In the genomic region with DNA sequence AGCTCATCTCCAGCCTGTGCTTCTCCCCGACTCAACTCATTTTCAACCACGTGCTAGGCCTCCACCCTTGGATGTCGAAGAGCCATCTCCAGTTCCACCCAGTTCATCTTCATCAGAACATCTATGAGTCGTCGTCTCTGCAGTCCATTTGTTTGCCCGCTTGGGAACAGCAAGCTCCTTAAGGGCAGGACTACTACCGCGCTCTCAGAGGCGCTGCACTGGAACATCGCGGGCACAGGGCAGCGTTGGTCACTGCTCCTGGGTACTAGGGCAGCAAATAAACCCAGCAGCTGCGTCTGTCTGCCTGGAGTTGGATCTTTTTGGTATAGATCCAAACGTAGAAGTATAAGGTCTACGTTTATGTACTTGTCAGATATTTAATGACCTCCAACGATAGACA, we compare ENCODE assay signal across 8 cellular contexts. TPM values are rescaled to one million over a fixed set of nuclear protein-coding genes. Genes with fewer than 3 reads are reported as not detected.
DNase-seq lines count a peak whose midpoint lies in the region; ATAC-seq and TF ChIP-seq lines count a peak whose summit lies in the region.

No MANE protein-coding gene starts in this region.

- intact Hi-C loops in A673 (cut with micrococcal nuclease; ENCODE audit: unreplicated experiment): no loop called here

- H3K4me1 ChIP-seq in A673 (ENCODE audit: insufficient read depth, low read length, poor library complexity, severe bottlenecking) (peaks cover 29% of the 10 kb centered on the region), adipocyte (ENCODE audit: control insufficient read depth, insufficient read depth, low read length) (peaks cover 16% of the 10 kb centered on the region), right atrium auricular region (peaks cover 0 to 10% of the 10 kb centered on the region in 2 donors), skeletal muscle tissue (ENCODE audit: control insufficient read depth in 3 of 3, insufficient read depth in 3 of 3, low read length in 3 of 3) (peaks cover 4 to 8% (median 5%) of the 10 kb centered on the region in 3 donors)

- H3K36me3 ChIP-seq in A673 (ENCODE audit: insufficient read depth, low read length, poor library complexity, severe bottlenecking): no peaks in the 10 kb centered on the region
- H3K36me3 ChIP-seq in adipocyte (ENCODE audit: control insufficient read depth, insufficient read depth, low read length, severe bottlenecking): no peaks in the 10 kb centered on the region
- H3K36me3 ChIP-seq in right atrium auricular region: no peaks in the 10 kb centered on the region
- H3K36me3 ChIP-seq in skeletal muscle tissue (ENCODE audit: control insufficient read depth in 3 of 3, insufficient read depth in 3 of 3, low read length in 3 of 3): no peaks in the 10 kb centered on the region

- H3K27me3 Mint-ChIP-seq in IgD-negative memory B cell: no peaks in the 10 kb centered on the region

- ATAC-seq in HG02938 (IDR thresholded peaks at IDR 0.05; ENCODE audit: unreplicated experiment): no peak
- ATAC-seq in HG03342 (IDR thresholded peaks at IDR 0.05; ENCODE audit: unreplicated experiment): no peak

- BruUV-seq in A673 (replicated peaks; lab: Mats Ljungman, UMichigan): no TSS peak

- CTCF ChIA-PET in A673 (lab: Charles Lee): no interaction called here

- peaks cover 6% of the 10 kb centered on the region for H3K36me3 Mint-ChIP-seq in IgD-negative memory B cell

- peaks cover 3% of the 10 kb centered on the region for H3K9me3 ChIP-seq in A673 (ENCODE audit: low read depth, low read length, poor library complexity, severe bottlenecking)
- H3K9me3 ChIP-seq in adipocyte (ENCODE audit: control insufficient read depth, low read length): no peaks in the 10 kb centered on the region
- no peaks in the 10 kb centered on the region for H3K9me3 ChIP-seq in right atrium auricular region
- H3K9me3 ChIP-seq in skeletal muscle tissue (ENCODE audit: control insufficient read depth in 3 of 3, low read length in 3 of 3): peaks cover 0 to 5% (median 5%) of the 10 kb centered on the region in 3 donors

- H3K4me3 ChIP-seq in A673 (ENCODE audit: low read depth, low read length, poor library complexity, severe bottlenecking) (peak overlapping the region; percentile 70), adipocyte (ENCODE audit: low read length) (peak overlapping the region; percentile 87), right atrium auricular region (peak overlapping the region; percentile 78 to 82), skeletal muscle tissue (ENCODE audit: low read length in 3 of 3) (peak overlapping the region; percentile 71 to 83 (median 78))

- H3K9ac ChIP-seq in adipocyte (ENCODE audit: low read length) (peak overlapping the region; percentile 89), skeletal muscle tissue (ENCODE audit: low read depth in 1 of 3, low read length in 3 of 3) (peak overlapping the region; percentile 74 to 81 (median 77))

- POLR2A ChIA-PET in A673 (lab: Charles Lee; ENCODE audit: low non-redundant PET): no interaction called here

- H3K27me3 ChIP-seq in A673 (replicated peaks; ENCODE audit: insufficient read depth, low read depth, low read length, poor library complexity) (no peaks in the 10 kb centered on the region), adipocyte (replicated peaks; ENCODE audit: control insufficient read depth, insufficient read depth, low read length) (no peaks in the 10 kb centered on the region), right atrium auricular region (no peaks in the 10 kb centered on the region), skeletal muscle tissue (ENCODE audit: control insufficient read depth in 3 of 3, insufficient read depth in 3 of 3, low read length in 3 of 3) (peaks cover 0 to 19% (median 3%) of the 10 kb centered on the region in 3 donors)

- H3K4me3 Mint-ChIP-seq in IgD-negative memory B cell: peak overlapping the region; percentile 84 to 92 (median 88)

- peak; percentile 14 for DNase-seq in A673 (ENCODE audit: low spot score)
- DNase-seq in adipocyte (ENCODE audit: low read depth): no peak
- no peak for DNase-seq in right atrium auricular region (ENCODE audit: low spot score)
- DNase-seq in HK-2 (ENCODE audit: unreplicated experiment): no peak

- peak overlapping the region; percentile 96 for H3K27ac ChIP-seq in A673 (ENCODE audit: low read depth, low read length, poor library complexity, severe bottlenecking)
- H3K27ac ChIP-seq in right atrium auricular region: peak overlapping the region; percentile 89 to 97
- H3K27ac ChIP-seq in skeletal muscle tissue (ENCODE audit: low read depth, low read length): peak overlapping the region; percentile 84

- H3K27ac Mint-ChIP-seq in IgD-negative memory B cell: peak overlapping the region; percentile 92 to 98 (median 96)

- TF ChIP-seq CTCF in A673 (conservative IDR thresholded peaks at IDR 0.05; ENCODE audit: low read depth, low read length) (no peak), right atrium auricular region (IDR thresholded peaks at IDR 0.05) (no peak)

- H3K9me3 Mint-ChIP-seq in IgD-negative memory B cell: peaks cover 2 to 11% (median 4%) of the 10 kb centered on the region in 3 donors

- peaks cover 22 to 35% (median 31%) of the 10 kb centered on the region in 3 donors for H3K4me1 Mint-ChIP-seq in IgD-negative memory B cell

RNA-seq across cellular contexts. Expression of gene PRDM2, which starts 0.5 kb away (rescaled TPM):
- total RNA-seq in A673 (2021) (60.4 and 64.2 TPM in 2 replicates), right atrium auricular region (10 to 100 TPM; 20.5 to 22.8 TPM), skeletal muscle tissue (23.0 TPM)
- polyA plus RNA-seq in IgD-negative memory B cell: 50.3 TPM
